Comparison of ENCODE assay signal across 7 cellular contexts in the genomic region with DNA sequence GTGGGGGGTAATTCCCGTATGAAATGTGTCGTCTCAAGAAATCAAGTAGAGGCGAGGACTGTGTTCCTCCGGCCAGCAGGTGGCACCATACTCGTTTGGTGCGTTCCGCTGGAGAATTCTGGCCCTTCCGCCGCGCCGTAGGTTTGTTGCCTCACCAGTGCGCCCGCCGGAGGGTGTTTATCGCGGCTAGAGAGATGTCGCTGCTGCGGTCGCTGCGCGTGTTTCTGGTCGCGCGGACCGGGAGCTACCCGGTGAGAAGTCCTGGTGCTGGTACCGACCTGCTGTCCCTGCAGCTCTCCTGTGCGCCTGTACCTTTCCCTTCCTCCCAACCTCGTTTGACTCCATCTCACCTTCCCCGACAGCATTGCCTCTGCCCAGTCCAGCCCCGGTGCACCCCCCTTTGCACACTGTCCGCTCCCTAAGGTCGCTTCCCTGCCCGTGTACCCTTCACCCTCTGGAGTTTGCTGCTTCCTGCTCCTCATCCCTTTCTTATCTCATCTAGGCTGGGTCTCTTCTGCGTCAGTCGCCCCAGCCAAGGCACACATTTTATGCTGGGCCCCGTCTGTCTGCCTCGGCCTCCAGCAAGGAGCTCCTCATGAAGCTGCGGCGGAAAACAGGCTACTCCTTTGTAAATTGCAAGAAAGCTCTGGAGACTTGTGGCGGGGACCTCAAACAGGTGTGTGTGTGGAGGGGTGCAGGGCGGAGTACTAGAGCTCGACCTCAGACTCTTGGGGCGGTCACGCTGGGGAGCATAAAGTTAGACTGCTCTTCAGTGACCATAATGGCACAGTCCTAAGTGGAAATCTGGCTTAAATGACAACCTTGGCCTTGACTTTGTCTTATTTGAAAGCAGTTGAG. TPM values are rescaled to one million over a fixed set of nuclear protein-coding genes. Genes with fewer than 3 reads are reported as not detected.
A peak's percentile ranks its signal among the peaks of the same experiment; 100 is the strongest.
DNase-seq lines count a peak whose midpoint lies in the region; ATAC-seq and TF ChIP-seq lines count a peak whose summit lies in the region.

Gene TSFM, plus strand, starts transcription at position 180 of the 858 bp plus-strand sequence. Its CDS starts 15 bp downstream, at position 195.

- no peaks in the 10 kb centered on the region for H3K27me3 ChIP-seq in ascending aorta

- peak within 1 kb of the TSS; percentile 48 to 70 for H3K27ac ChIP-seq in ascending aorta

- H3K4me1 ChIP-seq in ascending aorta = peaks cover 7 to 14% of the 10 kb centered on the region in 2 donors

- intact Hi-C loops in ascending aorta (cut with DNase I) = loop anchor here (1.0 kb wide), 1 partner anchor 122 kb away; no protein-coding TSS in a partner anchor

- H3K9me3 ChIP-seq in ascending aorta = no peaks in the 10 kb centered on the region

- peak within 1 kb of the TSS; percentile 77 to 97 for H3K4me3 ChIP-seq in ascending aorta

- TF ChIP-seq CTCF in ascending aorta (IDR thresholded peaks at IDR 0.05) = peak; percentile 89 to 93 (median 91)

- peaks cover 20 to 24% of the 10 kb centered on the region in 2 donors for H3K36me3 ChIP-seq in ascending aorta

- ATAC-seq in GM18499 (IDR thresholded peaks at IDR 0.05; ENCODE audit: insufficient read depth, unreplicated experiment) (peak; percentile 87), HG02943 (IDR thresholded peaks at IDR 0.05; ENCODE audit: low read depth, unreplicated experiment) (peak; percentile 85)

- DNase-seq in NCI-H187 (lab: John Stamatoyannopoulos, UW) (peak; percentile 90 to 93), T-helper 2 cell (peak; percentile 89 to 98 (median 96)), ascending aorta (ENCODE audit: low spot score in 2 of 2) (peak; percentile 75 to 97), hepatic stellate cell (ENCODE audit: low spot score) (peak; percentile 80), retina (peak; percentile 96)

RNA-seq across cellular contexts. Expression of gene TSFM, which starts in this region (rescaled TPM):
- 46.8 TPM for total RNA-seq in ascending aorta

Comparison
In these comparisons a context has a peak if more than half of its experiments do, and no peak if none do; other contexts are left out.
1. Peak in every context shown above with its lines: DNase-seq, ATAC-seq, H3K4me3 ChIP-seq and H3K27ac ChIP-seq.